Comparison of ENCODE assay signal across 9 cellular contexts in the genomic region with DNA sequence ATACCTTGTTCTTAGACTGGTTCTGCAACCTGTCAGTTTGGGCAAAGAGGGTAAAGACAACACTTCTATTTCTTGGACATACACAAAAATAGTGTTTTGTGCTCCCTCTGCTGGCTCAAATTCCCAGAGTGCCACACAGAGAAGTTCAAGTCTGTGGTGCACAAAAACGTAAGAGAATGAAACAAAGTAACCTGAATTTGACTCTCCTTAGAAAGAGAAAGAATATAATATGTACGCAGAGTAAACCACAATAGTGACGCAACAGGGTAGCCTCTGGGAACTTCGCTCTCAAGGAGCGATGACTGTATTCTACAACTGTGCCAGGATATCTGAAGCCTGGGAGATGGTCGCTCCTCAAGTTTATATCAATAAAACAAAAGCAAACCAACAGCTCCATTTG. TPM values are rescaled to one million over a fixed set of nuclear protein-coding genes. Genes with fewer than 3 reads are reported as not detected.
DNase-seq lines count a peak whose midpoint lies in the region; ATAC-seq and TF ChIP-seq lines count a peak whose summit lies in the region.
"Had no signal": no experiment of that assay in that cellular context is flagged by ENCODE, and none has a peak within 500 bp of the region (broad histone marks: within the 10 kb centered on the region; RNA-seq: fewer than 3 reads in every experiment).

No MANE protein-coding gene starts in this region.

- peak overlapping the region; percentile 80 for H3K27ac ChIP-seq in VCaP

- peaks cover 7% of the 10 kb centered on the region for H3K36me3 ChIP-seq in BJ (ENCODE audit: control insufficient read depth, insufficient read depth, low read length)

- TF ChIP-seq CTCF in BJ (IDR thresholded peaks at IDR 0.05; ENCODE audit: insufficient read depth, low read depth, low read length), result peak; percentile 68
- TF ChIP-seq CTCF in HFF-Myc (IDR thresholded peaks at IDR 0.05; ENCODE audit: low read depth, low read length, missing control alignments), result peak; percentile 52
- peak; percentile 85 for TF ChIP-seq CTCF in VCaP (conservative IDR thresholded peaks at IDR 0.05)

- no peaks in the 10 kb centered on the region for H3K27me3 Mint-ChIP-seq in stimulated activated naive B cell treated with anti-CD40 and anti-IgM and Interleukin-4, amounts not matched to agents 10 μg/mL and 1 μg/mL and 100 μg/mL, for 72 hours
- H3K27me3 Mint-ChIP-seq: effector memory CD8-positive, alpha-beta T cell had no signal

- no peak overlapping the region for H3K27ac Mint-ChIP-seq in stimulated activated naive B cell treated with anti-CD40 and anti-IgM and Interleukin-4, amounts not matched to agents 10 μg/mL and 1 μg/mL and 100 μg/mL, for 72 hours

- H3K4me1 Mint-ChIP-seq in stimulated activated naive B cell treated with anti-CD40 and anti-IgM and Interleukin-4, amounts not matched to agents 10 μg/mL and 1 μg/mL and 100 μg/mL, for 72 hours, result no peaks in the 10 kb centered on the region

- H3K27me3 ChIP-seq in BJ (ENCODE audit: control insufficient read depth, insufficient read depth, low read length), result no peaks in the 10 kb centered on the region

- CTCF ChIA-PET in BJ (lab: Yijun Ruan, JAX), result interaction anchor here (0.6 to 2.5 kb wide), 14 partner anchors 9 to 501 kb away, joined by 3 to 18 read pairs (median 4); a partner anchor contains a TSS

- H3K9me3 Mint-ChIP-seq in stimulated activated naive B cell treated with anti-CD40 and anti-IgM and Interleukin-4, amounts not matched to agents 10 μg/mL and 1 μg/mL and 100 μg/mL, for 72 hours, result no peaks in the 10 kb centered on the region
- H3K9me3 Mint-ChIP-seq: effector memory CD8-positive, alpha-beta T cell had no signal

- no peak overlapping the region for H3K4me3 Mint-ChIP-seq in stimulated activated naive B cell treated with anti-CD40 and anti-IgM and Interleukin-4, amounts not matched to agents 10 μg/mL and 1 μg/mL and 100 μg/mL, for 72 hours
- H3K4me3 Mint-ChIP-seq: effector memory CD8-positive, alpha-beta T cell had no signal

- peaks cover 32 to 37% of the 10 kb centered on the region in 2 donors for H3K36me3 Mint-ChIP-seq in stimulated activated naive B cell treated with anti-CD40 and anti-IgM and Interleukin-4, amounts not matched to agents 10 μg/mL and 1 μg/mL and 100 μg/mL, for 72 hours

- POLR2A ChIA-PET in BJ (lab: Charles Lee), result no interaction called here

- DNase-seq in BJ (ENCODE audit: low read depth) (no peak), HFF-Myc (ENCODE audit: extremely low read depth, low read depth) (peak; percentile 49), left lobe of liver (ENCODE audit: low spot score) (no peak), germinal center (ENCODE audit: low spot score) (no peak)
- DNase-seq in stimulated activated naive B cell treated with anti-CD40 and anti-IgM and Interleukin-4, amounts not matched to agents 10 μg/mL and 1 μg/mL and 100 μg/mL, for 72 hours, result no peak
- DNase-seq in activated CD8-positive, alpha-beta memory T cell treated with anti-CD3 and anti-CD28 coated beads for 24 hours, result no peak
- DNase-seq: effector memory CD8-positive, alpha-beta T cell had no signal

- ATAC-seq in left lobe of liver (peak; percentile 27), HG03108 (IDR thresholded peaks at IDR 0.05; ENCODE audit: unreplicated experiment) (no peak)
- no peak for ATAC-seq in stimulated activated naive B cell treated with anti-CD40 and anti-IgM and Interleukin-4, amounts not matched to agents 10 μg/mL and 1 μg/mL and 100 μg/mL, for 72 hours (replicated peaks)
- ATAC-seq: effector memory CD8-positive, alpha-beta T cell had no signal

- H3K4me3 ChIP-seq in BJ (ENCODE audit: low read depth, low read length), result no peak overlapping the region
- H3K4me3 ChIP-seq in HFF-Myc (replicated peaks; ENCODE audit: low read depth, low read length), result no peak overlapping the region

RNA-seq across cellular contexts. Expression of a gene that starts 18.5 kb away (rescaled TPM):
- 12.3 and 13.7 TPM in 2 replicates for polyA plus RNA-seq in BJ (2011; rRNA removed)
- polyA minus RNA-seq in BJ (2011; rRNA and poly(A)+ RNA removed), result 8.6 and 11.7 TPM in 2 replicates
- 7.7 TPM for total RNA-seq in left lobe of liver

RNA-seq across cellular contexts. Expression of a gene that starts 19.0 kb away (rescaled TPM):
- 2.8 and 4.9 TPM in 2 replicates for polyA plus RNA-seq in BJ (2011; rRNA removed)
- polyA minus RNA-seq in BJ (2011; rRNA and poly(A)+ RNA removed), result 5.2 and 7.2 TPM in 2 replicates
- total RNA-seq in left lobe of liver, result 6.1 TPM
